ENCODE assay signal across 14 cellular contexts in the genomic region with DNA sequence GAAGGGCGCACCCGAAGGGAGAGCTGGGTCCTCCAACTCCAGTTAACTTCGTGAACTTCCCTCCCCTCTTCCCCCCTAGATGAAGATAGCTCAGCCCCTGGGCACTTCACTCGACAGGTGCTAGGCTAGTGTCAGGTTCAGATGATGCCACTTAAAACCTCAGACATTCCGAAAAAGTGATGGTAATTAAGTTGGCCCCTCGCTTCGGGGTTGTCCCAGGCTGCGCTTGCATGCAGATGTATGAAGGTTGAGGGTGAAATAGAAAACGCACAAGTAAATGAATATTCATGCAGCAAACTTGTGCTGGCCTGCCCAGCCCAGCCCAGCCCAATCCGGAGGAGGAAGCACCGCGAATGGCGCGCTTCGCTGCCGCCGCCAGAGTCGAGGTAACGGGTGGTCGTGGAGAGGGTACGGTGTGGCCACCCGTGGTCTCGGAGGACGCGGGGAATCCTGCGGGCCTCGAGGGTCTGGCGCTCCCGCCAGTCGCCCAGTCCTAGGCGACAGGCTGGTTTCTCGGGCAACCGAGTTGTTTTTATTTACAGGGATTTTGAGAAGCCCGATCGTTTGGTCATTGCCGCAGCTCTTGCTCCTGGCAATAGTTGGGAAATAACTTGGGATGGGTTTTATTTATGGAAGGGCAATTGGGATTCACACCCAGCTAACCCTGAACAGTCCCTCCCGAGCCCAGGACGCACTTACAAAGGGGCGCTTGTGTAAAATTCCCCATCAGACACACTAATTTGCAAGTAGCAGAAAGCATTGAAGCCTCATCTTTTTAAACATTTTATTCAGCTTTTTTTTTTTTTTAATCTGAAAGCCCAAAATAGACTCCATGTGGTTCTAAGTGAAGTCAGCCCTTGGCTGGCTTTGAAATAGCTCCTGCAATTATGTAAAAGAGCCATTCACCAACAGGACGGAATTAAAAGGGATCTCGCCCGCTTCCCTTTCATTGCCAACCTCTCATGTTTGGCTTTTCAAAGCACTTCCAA. TPM values are rescaled to one million over a fixed set of nuclear protein-coding genes. Genes with fewer than 3 reads are reported as not detected.
DNase-seq lines count a peak whose midpoint lies in the region; ATAC-seq, FAIRE-seq and TF ChIP-seq lines count a peak whose summit lies in the region.
"Had no signal": no experiment of that assay in that cellular context is flagged by ENCODE, and none has a peak within 500 bp of the region (broad histone marks: within the 10 kb centered on the region; RNA-seq: fewer than 3 reads in every experiment).

No MANE protein-coding gene starts in this region.

- peaks cover 14% of the 10 kb centered on the region; the same call in 1 of the 2 replicates for H3K23me2 ChIP-seq in H1 (ENCODE audit: low read depth, low read length)

- H3K4me3 Mint-ChIP-seq in IgD-negative memory B cell (peak overlapping the region in 1 of 4 donors; percentile 58), nephron progenitor cell (peak overlapping the region; percentile 70)
- H3K4me3 Mint-ChIP-seq: mesothelial cell of epicardium had no signal

- peak overlapping the region; percentile 59 to 68 for H3K4me2 ChIP-seq in H1 (ENCODE audit: insufficient read depth in 1 of 2, low read depth in 2 of 2, low read length in 2 of 2)

- no peaks in the 10 kb centered on the region for H3K9me3 ChIP-seq in H1 (ENCODE audit: insufficient read depth in 2 of 2, low read depth in 1 of 2, low read length in 1 of 2)

- no peak for TF ChIP-seq EP300 in H1 (IDR thresholded peaks at IDR 0.05; ENCODE audit: borderline replicate concordance in 1 of 2, low read depth in 2 of 2, low read length in 2 of 2)

- peaks cover 90 to 100% (median 96%) of the 10 kb centered on the region in 4 experiments for H3K27me3 ChIP-seq in H1 (replicated peaks in 1 of 4; ENCODE audit: control insufficient read depth in 3 of 4, extremely low read depth in 1 of 4, insufficient read depth in 3 of 4, low read length in 3 of 4)

- H2BK5ac ChIP-seq in H1 (ENCODE audit: low read depth, low read length), result no peak overlapping the region

- H3K36me3 ChIP-seq in H1 (ENCODE audit: control insufficient read depth in 2 of 4, insufficient read depth in 4 of 4, low read length in 3 of 4), result peaks cover 0 to 7% (median 0%) of the 10 kb centered on the region in 4 experiments; a peak in 1 of 8 replicates

- no peak overlapping the region for H2AK5ac ChIP-seq in H1 (ENCODE audit: low read depth, low read length)

- H3K9ac ChIP-seq in H1 (replicated peaks in 1 of 4; ENCODE audit: extremely low read depth in 1 of 4, low read depth in 3 of 4, low read length in 3 of 4), result no peak overlapping the region

- H2BK120ac ChIP-seq in H1 (replicated peaks; ENCODE audit: low read depth, low read length), result no peak overlapping the region

- no peak overlapping the region for H3K4ac ChIP-seq in H1 (replicated peaks; ENCODE audit: insufficient read length, low read depth, low read length)

- 2% methylated on average over 42 of the region's 42 CpGs; no CpG with 5 or more reads in 1 of the 2 experiments for WGBS in H1 (ENCODE audit: extremely low coverage in 1 of 2, insufficient coverage in 1 of 2, insufficient read length in 1 of 2, insufficient replicate concordance in 2 of 2, low coverage in 1 of 2, low lambda C conversion rate in 2 of 2, missing lambda C conversion rate in 1 of 2), 2 experiments

- H3K27me3 Mint-ChIP-seq in IgD-negative memory B cell (peaks cover 51% of the 10 kb centered on the region), nephron progenitor cell (ENCODE audit: low read depth, poor library complexity) (peaks cover 71% of the 10 kb centered on the region)

- no peak overlapping the region for H2BK15ac ChIP-seq in H1 (ENCODE audit: low read length)

- H3K4me1 ChIP-seq in H1 (replicated peaks in 1 of 4; ENCODE audit: control insufficient read depth in 3 of 4, insufficient read depth in 4 of 4, low read length in 3 of 4), result peaks cover 22 to 68% (median 41%) of the 10 kb centered on the region in 4 experiments

- H3K9me3 Mint-ChIP-seq in IgD-negative memory B cell (no peaks in the 10 kb centered on the region), nephron progenitor cell (no peaks in the 10 kb centered on the region)
- H3K9me3 Mint-ChIP-seq: mesothelial cell of epicardium had no signal

- H3K18ac ChIP-seq in H1 (ENCODE audit: extremely low read depth, low read length), result 0 out of 2 replicates have a peak overlapping the region, but pooled peaks have one; percentile 51

- POLR2A ChIA-PET in H1 (lab: Charles Lee; ENCODE audit: partially characterized antibody), result interaction anchor here (0.9 to 4.9 kb wide), 3 partner anchors 11 to 205 kb away, joined by 3 to 54 read pairs (median 5); no protein-coding TSS in a partner anchor

- H3K79me2 ChIP-seq in H1 (ENCODE audit: control insufficient read depth in 1 of 2, insufficient read depth in 2 of 2, low read length in 2 of 2), result no peaks in the 10 kb centered on the region

- no peak overlapping the region; the same call in 1 of the 2 replicates for H2BK20ac ChIP-seq in H1 (ENCODE audit: low read length)

- H3K36me3 Mint-ChIP-seq in IgD-negative memory B cell, result peaks cover under 1% of the 10 kb centered on the region
- H3K36me3 Mint-ChIP-seq in nephron progenitor cell (ENCODE audit: low read depth), result no peaks in the 10 kb centered on the region
- H3K36me3 Mint-ChIP-seq: mesothelial cell of epicardium had no signal

- H3K14ac ChIP-seq in H1 (ENCODE audit: insufficient read length), result no peak overlapping the region

- no peak for FAIRE-seq in H1 (lab: Jason Lieb, UNC)

- H4K8ac ChIP-seq in H1 (ENCODE audit: extremely low read depth, insufficient read depth, low read length), result no peak overlapping the region; the same call in 1 of the 2 replicates

- H3K23ac ChIP-seq in H1 (ENCODE audit: insufficient read length), result no peak overlapping the region

- H4K20me1 ChIP-seq in H1 (replicated peaks in 1 of 2; ENCODE audit: control insufficient read depth in 1 of 2, insufficient read depth in 2 of 2, low read length in 2 of 2), result peaks cover 21 to 24% of the 10 kb centered on the region in 2 experiments

- H3K56ac ChIP-seq in H1 (replicated peaks; ENCODE audit: insufficient read length, low read depth, low read length), result no peak overlapping the region

- no peak for TF ChIP-seq CTCF in H1 (IDR thresholded peaks at IDR 0.05; ENCODE audit: control extremely low read depth in 1 of 3, insufficient read depth in 1 of 3, low read depth in 1 of 3, low read length in 3 of 3)
- no peak for TF ChIP-seq CTCF in nephron progenitor cell (IDR thresholded peaks at IDR 0.05)

- no peak overlapping the region for H4K91ac ChIP-seq in H1 (replicated peaks; ENCODE audit: insufficient read length, low read length)

- no peak overlapping the region for H3K27ac ChIP-seq in H1 (ENCODE audit: low read depth, low read length)
- H3K27ac ChIP-seq: C4-2B had no signal

- H3K4me3 ChIP-seq in H1 (ENCODE audit: extremely low read depth in 1 of 4, insufficient read depth in 2 of 4, low read depth in 3 of 4, low read length in 4 of 4), result peak overlapping the region in 3 of 4 experiments; percentile 1 to 46 (median 7); a peak in 4 of 8 replicates

- no peaks in the 10 kb centered on the region for H3K79me1 ChIP-seq in H1 (ENCODE audit: low read depth, low read length)

- H3K4me1 Mint-ChIP-seq in IgD-negative memory B cell, result peaks cover 0 to 6% (median 3%) of the 10 kb centered on the region in 3 donors
- H3K4me1 Mint-ChIP-seq in nephron progenitor cell, result peaks cover 68% of the 10 kb centered on the region

- ATAC-seq in GM21360 (IDR thresholded peaks at IDR 0.05; ENCODE audit: unreplicated experiment), result no peak
- ATAC-seq: right cardiac atrium had no signal

- H3K27ac Mint-ChIP-seq in IgD-negative memory B cell, result peak overlapping the region in 2 of 3 donors; percentile 28 to 53
- H3K27ac Mint-ChIP-seq in nephron progenitor cell, result no peak overlapping the region
- H3K27ac Mint-ChIP-seq: mesothelial cell of epicardium had no signal

- CTCF ChIA-PET in H1 (lab: Charles Lee; ENCODE audit: partially characterized antibody), result interaction anchor here (0.6 to 3.1 kb wide), 13 partner anchors 8 to 1051 kb away, joined by 3 to 18 read pairs (median 3); no protein-coding TSS in a partner anchor

- no peak for TF ChIP-seq RAD21 in H1 (IDR thresholded peaks at IDR 0.05 in 1 of 2, conservative IDR thresholded peaks at IDR 0.05 in 1 of 2; ENCODE audit: low read depth in 2 of 2, low read length in 2 of 2)

- DNase-seq in DMS 273 treated with DMSO at 0.1 percent for 48 hours (lab: John Stamatoyannopoulos, UW) (peak; percentile 46), H1 (ENCODE audit: low read depth in 1 of 2, low spot score in 2 of 2) (peak in 1 of 2 experiments; percentile 61), nephron progenitor cell (no peak), kidney glomerular epithelial cell (lab: John Stamatoyannopoulos, UW) (no peak), NCI-H1436 (lab: John Stamatoyannopoulos, UW) (no peak), erythroblast (lab: John Stamatoyannopoulos, UW) (no peak)
- DNase-seq: hippocampal formation, NCI-H345 had no signal

- H2BK12ac ChIP-seq in H1 (ENCODE audit: low read depth, low read length), result 0 out of 2 replicates have a peak overlapping the region, but pooled peaks have one; percentile 53

- H2AFZ ChIP-seq in H1 (ENCODE audit: low read length), result no peak overlapping the region

- TF ChIP-seq POLR2A in H1 (IDR thresholded peaks at IDR 0.05; ENCODE audit: control extremely low read depth in 1 of 2, low read depth in 2 of 2, low read length in 2 of 2), result no peak
- TF ChIP-seq POLR2A in erythroblast (IDR thresholded peaks at IDR 0.05; ENCODE audit: low read length), result no peak

- H4K5ac ChIP-seq in H1 (ENCODE audit: insufficient read length, low read depth, low read length), result no peak overlapping the region

TF ChIP-seq in H1, 55 proteins besides CTCF, POLR2A, EP300 and RAD21 (continues in another document):
- TF ChIP-seq MAFK (IDR thresholded peaks at IDR 0.05; ENCODE audit: low read depth, low read length) (no peak), SIN3A (conservative IDR thresholded peaks at IDR 0.05 in 1 of 2, IDR thresholded peaks at IDR 0.05 in 1 of 2; ENCODE audit: low read depth in 1 of 2, low read length in 2 of 2) (no peak)
- TF ChIP-seq, protein P1, sequence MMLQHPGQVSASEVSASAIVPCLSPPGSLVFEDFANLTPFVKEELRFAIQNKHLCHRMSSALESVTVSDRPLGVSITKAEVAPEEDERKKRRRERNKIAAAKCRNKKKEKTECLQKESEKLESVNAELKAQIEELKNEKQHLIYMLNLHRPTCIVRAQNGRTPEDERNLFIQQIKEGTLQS (IDR thresholded peaks at IDR 0.05; ENCODE audit: insufficient read depth, low read depth, low read length), result no peak

RNA-seq across cellular contexts. Expression of a gene that starts 3.3 kb away (rescaled TPM):
- polyA plus RNA-seq in IgD-negative memory B cell (not detected), H1 (2011; rRNA removed) (0.38 and 0.64 TPM in 2 replicates)
- total RNA-seq in H1 (2021; fragmentation: NEBNext Ultra II Directional; extraction: Animal tissue kit (Norgen Biotek cat#: 25700)), result 0.89 and 1.2 TPM in 2 replicates
- 0.54 TPM for polyA plus RNA-seq in H1 (2011; cell fraction: cytosol; rRNA removed)
- polyA plus RNA-seq in H1 (2011; cell fraction: nucleus; rRNA removed), result 0.74 TPM
- 0.53 to 0.94 TPM (median 0.74 TPM) in 4 replicates for polyA plus RNA-seq in H1 (2012, experiment 1 of 2)
- 0.68 TPM for polyA plus RNA-seq in H1 (2012, experiment 2 of 2)
- polyA plus RNA-seq in H1 (2013, experiment 1 of 2), result 1.9 TPM
- 1.9 TPM for polyA plus RNA-seq in H1 (2013, experiment 2 of 2)
- 0.24 and 0.32 TPM in 2 replicates for polyA minus RNA-seq in H1 (2011; rRNA and poly(A)+ RNA removed)
- 0.88 TPM for polyA minus RNA-seq in H1 (2011; cell fraction: cytosol; rRNA and poly(A)+ RNA removed)
- polyA minus RNA-seq in H1 (2011; cell fraction: nucleus; rRNA and poly(A)+ RNA removed), result 1.9 TPM
- total RNA-seq: aorta, right cardiac atrium had no signal
- polyA plus RNA-seq: right cardiac atrium had no signal
